In genomic region chr7:33996899-33997298, GRCh38 we compare ENCODE assay signal across 27 cellular contexts.
DNase-seq lines count a peak whose midpoint lies in the region; ATAC-seq and TF ChIP-seq lines count a peak whose summit lies in the region.
"Had no signal": no experiment of that assay in that cellular context is flagged by ENCODE, and none has a peak within 500 bp of the region (broad histone marks: within the 10 kb centered on the region; RNA-seq: fewer than 3 reads in every experiment).

No MANE protein-coding gene starts in this region.

- H3K4me3 Mint-ChIP-seq in activated naive CD4-positive, alpha-beta T cell treated with anti-CD3 and anti-CD28 coated beads, Interleukin-2, amount 50 U/mL, for 24 hours: peak overlapping the region; percentile 53
- H3K4me3 Mint-ChIP-seq in osteocyte (ENCODE audit: unreplicated experiment): no peak overlapping the region
- H3K4me3 Mint-ChIP-seq: activated CD4-positive, alpha-beta T cell treated with anti-CD3 and anti-CD28 coated beads, Interleukin-2, amount 10 ng/mL, durations not matched to agents 7 days and 5 days; activated T-cell treated with anti-CD3 and anti-CD28 coated beads, Interleukin-2, amount 50 U/mL, for 24 hours; neural crest cell; WTC11 had no signal

- H3K9me3 Mint-ChIP-seq in activated naive CD4-positive, alpha-beta T cell treated with anti-CD3 and anti-CD28 coated beads, Interleukin-2, amount 50 U/mL, for 24 hours: peaks cover 13% of the 10 kb centered on the region
- peaks cover 0 to 10% of the 10 kb centered on the region in 2 donors for H3K9me3 Mint-ChIP-seq in activated naive CD4-positive, alpha-beta T cell treated with anti-CD3 and anti-CD28 coated beads, Interleukin-2, amount 50 U/mL, for 72 hours
- H3K9me3 Mint-ChIP-seq in osteocyte (ENCODE audit: unreplicated experiment): peaks cover 7% of the 10 kb centered on the region
- H3K9me3 Mint-ChIP-seq: neural crest cell had no signal

- peaks cover 12% of the 10 kb centered on the region for H3K4me1 Mint-ChIP-seq in activated naive CD4-positive, alpha-beta T cell treated with anti-CD3 and anti-CD28 coated beads, Interleukin-2, amount 50 U/mL, for 24 hours
- peaks cover 5% of the 10 kb centered on the region for H3K4me1 Mint-ChIP-seq in osteocyte (ENCODE audit: unreplicated experiment)
- H3K4me1 Mint-ChIP-seq: activated CD4-positive, alpha-beta T cell treated with anti-CD3 and anti-CD28 coated beads, Interleukin-2, amount 10 ng/mL, durations not matched to agents 7 days and 5 days; neural crest cell had no signal

- H3K36me3 ChIP-seq in MG63: peaks cover 78% of the 10 kb centered on the region
- H3K36me3 ChIP-seq: adrenal gland, BE2C, right atrium auricular region, spleen, transverse colon had no signal

- H3K9me3 ChIP-seq in MG63: no peaks in the 10 kb centered on the region
- H3K9me3 ChIP-seq: adrenal gland, BE2C, body of pancreas, right atrium auricular region, spleen, transverse colon had no signal

- no peaks in the 10 kb centered on the region for H3K36me3 Mint-ChIP-seq in activated naive CD4-positive, alpha-beta T cell treated with anti-CD3 and anti-CD28 coated beads, Interleukin-2, amount 50 U/mL, for 24 hours
- no peaks in the 10 kb centered on the region for H3K36me3 Mint-ChIP-seq in activated naive CD4-positive, alpha-beta T cell treated with anti-CD3 and anti-CD28 coated beads, Interleukin-2, amount 50 U/mL, for 72 hours
- H3K36me3 Mint-ChIP-seq in osteocyte (ENCODE audit: unreplicated experiment): no peaks in the 10 kb centered on the region
- H3K36me3 Mint-ChIP-seq: WTC11 had no signal

- no peaks in the 10 kb centered on the region for H3K27me3 ChIP-seq in MG63
- H3K27me3 ChIP-seq: adrenal gland, BE2C, body of pancreas, right atrium auricular region, spleen, transverse colon had no signal

- ATAC-seq in activated naive CD4-positive, alpha-beta T cell treated with anti-CD3 and anti-CD28 coated beads, Interleukin-2, amount 50 U/mL, for 72 hours: no peak
- no peak for ATAC-seq in HG03095 (IDR thresholded peaks at IDR 0.05; ENCODE audit: unreplicated experiment)
- ATAC-seq: body of pancreas, WTC11 had no signal

- peak overlapping the region; percentile 26 for H3K27ac Mint-ChIP-seq in activated naive CD4-positive, alpha-beta T cell treated with anti-CD3 and anti-CD28 coated beads, Interleukin-2, amount 50 U/mL, for 24 hours
- H3K27ac Mint-ChIP-seq in activated naive CD4-positive, alpha-beta T cell treated with anti-CD3 and anti-CD28 coated beads, Interleukin-2, amount 50 U/mL, for 72 hours: no peak overlapping the region
- H3K27ac Mint-ChIP-seq in osteocyte (ENCODE audit: unreplicated experiment): peak overlapping the region; percentile 24
- H3K27ac Mint-ChIP-seq: activated CD4-positive, alpha-beta T cell treated with anti-CD3 and anti-CD28 coated beads, Interleukin-2, amount 10 ng/mL, durations not matched to agents 7 days and 5 days; activated T-cell treated with anti-CD3 and anti-CD28 coated beads, Interleukin-2, amount 50 U/mL, for 24 hours; WTC11 had no signal

- DNase-seq in activated naive CD4-positive, alpha-beta T cell treated with anti-CD3 and anti-CD28 coated beads, Interleukin-2, amount 50 U/mL, for 72 hours (ENCODE audit: low spot score in 2 of 2): no peak
- peak; percentile 20 for DNase-seq in HT1080 (ENCODE audit: low read depth)
- peak; percentile 75 for DNase-seq in RPMI7951 (ENCODE audit: low read depth)
- DNase-seq in osteocyte (ENCODE audit: extremely low spot score, unreplicated experiment): no peak
- DNase-seq in MG63: no peak
- DNase-seq in NCI-H1417 treated with DMSO at 0.1 percent for 48 hours (lab: John Stamatoyannopoulos, UW): no peak
- DNase-seq: activated CD4-positive, alpha-beta T cell treated with anti-CD3 and anti-CD28 coated beads, Interleukin-2, amount 10 ng/mL, durations not matched to agents 7 days and 5 days; activated gamma-delta T cell treated with Interleukin-2 at 50 U/mL for 16 hours; activated T-cell treated with anti-CD3 and anti-CD28 coated beads, Interleukin-2, amount 50 U/mL, for 24 hours; adrenal gland; BE2C; body of pancreas; DMS153; GF-D8; HCEC 1CT; NCI-H1417; NCI-H2081; NCI-H345; spleen; T1000; transverse colon had no signal

- H3K4me3 ChIP-seq in MG63: no peak overlapping the region
- H3K4me3 ChIP-seq: adrenal gland, body of pancreas, lung, right atrium auricular region, spleen, transverse colon had no signal

- H3K27me3 Mint-ChIP-seq in activated naive CD4-positive, alpha-beta T cell treated with anti-CD3 and anti-CD28 coated beads, Interleukin-2, amount 50 U/mL, for 24 hours: peaks cover 1% of the 10 kb centered on the region
- no peaks in the 10 kb centered on the region for H3K27me3 Mint-ChIP-seq in osteocyte (ENCODE audit: unreplicated experiment)
- H3K27me3 Mint-ChIP-seq: activated CD4-positive, alpha-beta T cell treated with anti-CD3 and anti-CD28 coated beads, Interleukin-2, amount 10 ng/mL, durations not matched to agents 7 days and 5 days had no signal

- no peak for TF ChIP-seq CTCF in osteocyte (IDR thresholded peaks at IDR 0.05)

Comparison
In these comparisons a context has a peak if more than half of its experiments do, and no peak if none do; other contexts are left out.
1. H3K27ac Mint-ChIP-seq: peak in activated naive CD4-positive, alpha-beta T cell treated with anti-CD3 and anti-CD28 coated beads, Interleukin-2, amount 50 U/mL, for 24 hours (single experiment) and osteocyte (single experiment); none in activated naive CD4-positive, alpha-beta T cell treated with anti-CD3 and anti-CD28 coated beads, Interleukin-2, amount 50 U/mL, for 72 hours (0 of 2).
2. DNase-seq: peak in HT1080 (single experiment) and RPMI7951 (single experiment); none in activated naive CD4-positive, alpha-beta T cell treated with anti-CD3 and anti-CD28 coated beads, Interleukin-2, amount 50 U/mL, for 72 hours (0 of 2), osteocyte (single experiment), MG63 (single experiment) and NCI-H1417 treated with DMSO at 0.1 percent for 48 hours (single experiment).